In genomic region chr7:48887500-48887899, GRCh38 we compare ENCODE assay signal across 19 cellular contexts.
A peak's percentile ranks its signal among the peaks of the same experiment; 100 is the strongest.
DNase-seq lines count a peak whose midpoint lies in the region; ATAC-seq and TF ChIP-seq lines count a peak whose summit lies in the region.
"Had no signal": no experiment of that assay in that cellular context is flagged by ENCODE, and none has a peak within 500 bp of the region (broad histone marks: within the 10 kb centered on the region; RNA-seq: fewer than 3 reads in every experiment).

No MANE protein-coding gene starts in this region.

- DNase-seq in AG10803 (ENCODE audit: low read depth) (peak; percentile 15), HPDE6-E6E7 (ENCODE audit: extremely low spot score) (peak; percentile 33), T1000 (lab: John Stamatoyannopoulos, UW) (peak; percentile 17), foreskin melanocyte (peak; percentile 57), NCI-H69 (lab: John Stamatoyannopoulos, UW) (no peak)
- DNase-seq in activated naive CD4-positive, alpha-beta T cell treated with anti-CD3 and anti-CD28 coated beads, Interleukin-2, amount 50 U/mL, for 16 hours = no peak
- DNase-seq in activated effector memory CD4-positive, alpha-beta T cell treated with Interleukin-2 at 50 U/mL for 16 hours = no peak
- DNase-seq: activated CD4-positive, alpha-beta T cell treated with anti-CD3 and anti-CD28 coated beads, Interleukin-2, amount 50 U/mL, for 1 hour; activated naive CD4-positive, alpha-beta T cell treated with anti-CD3 and anti-CD28 coated beads for 36 hours; dermis blood vessel endothelial cell; erythroblast; heart right ventricle; midbrain; NCI-H2029; NCI-H524 treated with DMSO at 0.1 percent for 48 hours; stomach; uterus had no signal

- no peak for TF ChIP-seq CTCF in AG10803 (conservative IDR thresholded peaks at IDR 0.05; ENCODE audit: low read length)

- no peak for ATAC-seq in GM18502 (IDR thresholded peaks at IDR 0.05; ENCODE audit: poor library complexity, unreplicated experiment)

- no peak overlapping the region for H3K4me3 ChIP-seq in AG10803 (ENCODE audit: low read length)
- H3K4me3 ChIP-seq: heart right ventricle, neural progenitor cell, stomach, uterus had no signal

Comparison
In these comparisons a context has a peak if more than half of its experiments do, and no peak if none do; other contexts are left out.
1. DNase-seq: peak in AG10803 (single experiment), HPDE6-E6E7 (single experiment), T1000 (single experiment) and foreskin melanocyte (single experiment); none in NCI-H69 (single experiment), activated naive CD4-positive, alpha-beta T cell treated with anti-CD3 and anti-CD28 coated beads, Interleukin-2, amount 50 U/mL, for 16 hours (single experiment) and activated effector memory CD4-positive, alpha-beta T cell treated with Interleukin-2 at 50 U/mL for 16 hours (single experiment).